1 cellular context compared by ENCODE assay signal in the genomic region with DNA sequence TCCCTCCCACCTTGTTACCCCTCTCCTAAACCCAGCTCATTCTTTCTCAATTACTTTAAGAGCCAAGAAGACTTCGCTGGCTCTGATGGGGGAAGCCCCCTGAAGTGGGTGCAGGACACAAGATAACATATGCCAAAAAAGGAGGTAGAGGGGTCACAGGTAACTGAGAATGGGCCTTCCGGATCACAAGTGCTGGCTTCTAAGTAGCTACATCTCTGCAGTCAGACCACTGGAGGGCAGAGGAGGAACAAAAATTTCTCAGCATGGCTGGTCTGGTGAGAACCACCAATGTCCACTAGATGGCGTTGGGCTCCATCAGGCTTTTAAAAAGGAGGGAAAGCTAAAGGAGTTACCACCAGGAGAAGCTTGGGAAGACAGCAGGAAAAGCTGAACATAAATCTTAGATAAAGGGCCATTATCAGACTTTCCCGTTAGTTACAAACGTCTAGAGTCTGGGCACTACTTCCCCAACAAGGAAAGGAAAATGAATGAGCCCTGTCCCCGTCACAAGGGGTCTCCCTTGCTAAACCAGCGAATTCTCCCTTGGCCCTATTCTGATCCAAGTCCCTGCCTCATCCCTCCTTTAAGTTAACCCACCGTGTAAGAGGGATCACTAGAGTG.
TF ChIP-seq lines count a peak whose summit lies in the region.

No MANE protein-coding gene starts in this region.

TF ChIP-seq in A549, 52 proteins besides CTCF, POLR2A, EP300 and RAD21:
- TF ChIP-seq, protein P1, sequence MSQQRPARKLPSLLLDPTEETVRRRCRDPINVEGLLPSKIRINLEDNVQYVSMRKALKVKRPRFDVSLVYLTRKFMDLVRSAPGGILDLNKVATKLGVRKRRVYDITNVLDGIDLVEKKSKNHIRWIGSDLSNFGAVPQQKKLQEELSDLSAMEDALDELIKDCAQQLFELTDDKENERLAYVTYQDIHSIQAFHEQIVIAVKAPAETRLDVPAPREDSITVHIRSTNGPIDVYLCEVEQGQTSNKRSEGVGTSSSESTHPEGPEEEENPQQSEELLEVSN (IDR thresholded peaks at IDR 0.05; ENCODE audit: borderline replicate concordance, low read depth): peak; percentile 65; the same call in 1 of the 2 replicates
- no peak for TF ChIP-seq HOXB5 (CRISPR knock-in tag; IDR thresholded peaks at IDR 0.05)
- TF ChIP-seq, protein P2, sequence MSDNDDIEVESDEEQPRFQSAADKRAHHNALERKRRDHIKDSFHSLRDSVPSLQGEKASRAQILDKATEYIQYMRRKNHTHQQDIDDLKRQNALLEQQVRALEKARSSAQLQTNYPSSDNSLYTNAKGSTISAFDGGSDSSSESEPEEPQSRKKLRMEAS (IDR thresholded peaks at IDR 0.05): peak; percentile 82
- peak; percentile 83 for TF ChIP-seq SMC3 (IDR thresholded peaks at IDR 0.05)
TF ChIP-seq in A549: peak in this region for 3.
